ENCODE assay signal across 8 cellular contexts in genomic region chr3:123799544-123800351, GRCh38.
DNase-seq lines count a peak whose midpoint lies in the region; ATAC-seq and TF ChIP-seq lines count a peak whose summit lies in the region.

No MANE protein-coding gene starts in this region.

- H4K8ac ChIP-seq in mesendoderm (ENCODE audit: low read depth, low read length), result no peak overlapping the region

- intact Hi-C loops in posterior vena cava (cut with DNase I), result no loop called here

- no peak overlapping the region for H3K18ac ChIP-seq in mesendoderm (ENCODE audit: low read length)

- no peak overlapping the region for H3K4ac ChIP-seq in mesendoderm (ENCODE audit: low read depth, low read length)

- TF ChIP-seq RAD21 in Ishikawa (IDR thresholded peaks at IDR 0.05; ENCODE audit: low read depth), result no peak

- H2BK15ac ChIP-seq in mesendoderm (replicated peaks; ENCODE audit: low read depth), result no peak overlapping the region

- H3K4me3 ChIP-seq in ACC112 (ENCODE audit: low read depth, low read length) (peak overlapping the region; percentile 36), mesendoderm (ENCODE audit: low read length) (no peak overlapping the region)

- H3K27ac ChIP-seq in ACC112 (ENCODE audit: low read depth, low read length) (no peak overlapping the region), mesendoderm (ENCODE audit: low read depth, low read length) (no peak overlapping the region)

- H2AFZ ChIP-seq in ACC112 (ENCODE audit: low read length, unreplicated experiment), result no peak overlapping the region

- H3K36me3 ChIP-seq in ACC112 (ENCODE audit: insufficient read depth, low read length), result no peaks in the 10 kb centered on the region
- no peaks in the 10 kb centered on the region for H3K36me3 ChIP-seq in mesendoderm (ENCODE audit: control insufficient read depth, insufficient read depth, low read length)

- no peak overlapping the region for H4K5ac ChIP-seq in mesendoderm (ENCODE audit: low read length)

- DNase-seq in ecto neural progenitor cell (ENCODE audit: low spot score) (peak; percentile 85), mesendoderm (peak; percentile 27), CD1c-positive myeloid dendritic cell (ENCODE audit: extremely low spot score) (no peak), posterior vena cava (ENCODE audit: low spot score) (no peak)

- H3K56ac ChIP-seq in mesendoderm (ENCODE audit: low read length), result peak overlapping the region; percentile 10

- no peak overlapping the region for H2BK120ac ChIP-seq in mesendoderm (ENCODE audit: low read depth, low read length)

- H2AK5ac ChIP-seq in mesendoderm (ENCODE audit: low read length), result no peak overlapping the region

- H2BK5ac ChIP-seq in mesendoderm (ENCODE audit: low read length), result no peak overlapping the region

- no peaks in the 10 kb centered on the region for H3K79me1 ChIP-seq in mesendoderm (ENCODE audit: low read length)

- TF ChIP-seq EP300 in Ishikawa (IDR thresholded peaks at IDR 0.05; ENCODE audit: borderline replicate concordance), result no peak

- H3K4me1 ChIP-seq in ACC112 (ENCODE audit: control insufficient read depth, insufficient read depth, low read length, unreplicated experiment) (peaks cover 13% of the 10 kb centered on the region), mesendoderm (ENCODE audit: control insufficient read depth, low read depth, low read length) (peaks cover 5% of the 10 kb centered on the region)

- no CpG with 5 or more reads among the region's 22 CpGs for WGBS in mesendoderm (ENCODE audit: extremely low coverage, insufficient coverage, low lambda C conversion rate)

- no peaks in the 10 kb centered on the region for H3K27me3 ChIP-seq in ACC112 (ENCODE audit: insufficient read depth, low read length)
- H3K27me3 ChIP-seq in mesendoderm (ENCODE audit: insufficient read depth, low read length, poor library complexity), result no peaks in the 10 kb centered on the region

- no peak overlapping the region for H3K9ac ChIP-seq in mesendoderm (ENCODE audit: low read length)

- H3K23ac ChIP-seq in mesendoderm (ENCODE audit: low read length), result no peak overlapping the region

- no peak overlapping the region for H3K4me2 ChIP-seq in mesendoderm (ENCODE audit: low read length)

- ATAC-seq in HG02623 (IDR thresholded peaks at IDR 0.05; ENCODE audit: unreplicated experiment), result no peak
- no peak for ATAC-seq in GM18867 (IDR thresholded peaks at IDR 0.05; ENCODE audit: unreplicated experiment)

- H3K79me2 ChIP-seq in ACC112 (ENCODE audit: control insufficient read depth, insufficient read depth, low read length, unreplicated experiment), result no peaks in the 10 kb centered on the region
- H3K79me2 ChIP-seq in mesendoderm (ENCODE audit: control insufficient read depth, insufficient read depth, low read length), result no peaks in the 10 kb centered on the region

TF ChIP-seq in Ishikawa, 13 proteins besides CTCF, POLR2A, EP300 and RAD21:
- TF ChIP-seq USF1 (IDR thresholded peaks at IDR 0.05) (no peak), YY1 (IDR thresholded peaks at IDR 0.05; ENCODE audit: low read depth) (no peak), TAF1 (IDR thresholded peaks at IDR 0.05; ENCODE audit: low read depth) (no peak), MAX (IDR thresholded peaks at IDR 0.05) (0 out of 2 replicates have a peak, but pooled peaks have one; percentile 16)
TF ChIP-seq in Ishikawa: peak in this region for 1.

Comparison
In these comparisons a context has a peak if more than half of its experiments do, and no peak if none do; other contexts are left out.
1. DNase-seq: peak in ecto neural progenitor cell (single experiment) and mesendoderm (single experiment); none in CD1c-positive myeloid dendritic cell (single experiment) and posterior vena cava (single experiment).